ENCODE assay signal across 1 cellular context in genomic region chr17:44029736-44030135, GRCh38.
TF ChIP-seq lines count a peak whose summit lies in the region.

No MANE protein-coding gene starts in this region.

TF ChIP-seq in HCT116, 20 proteins besides CTCF, POLR2A, EP300 and RAD21:
- TF ChIP-seq ZNF274 (IDR thresholded peaks at IDR 0.05; ENCODE audit: low read depth, low read length) = no peak
- TF ChIP-seq JUND (IDR thresholded peaks at IDR 0.05) = no peak
- TF ChIP-seq ZBTB33 (IDR thresholded peaks at IDR 0.05; ENCODE audit: extremely low read depth, insufficient replicate concordance, low read length) = no peak
- TF ChIP-seq SIN3A (IDR thresholded peaks at IDR 0.05; ENCODE audit: low read depth) = no peak
